ENCODE assay signal across 8 cellular contexts in the genomic region with DNA sequence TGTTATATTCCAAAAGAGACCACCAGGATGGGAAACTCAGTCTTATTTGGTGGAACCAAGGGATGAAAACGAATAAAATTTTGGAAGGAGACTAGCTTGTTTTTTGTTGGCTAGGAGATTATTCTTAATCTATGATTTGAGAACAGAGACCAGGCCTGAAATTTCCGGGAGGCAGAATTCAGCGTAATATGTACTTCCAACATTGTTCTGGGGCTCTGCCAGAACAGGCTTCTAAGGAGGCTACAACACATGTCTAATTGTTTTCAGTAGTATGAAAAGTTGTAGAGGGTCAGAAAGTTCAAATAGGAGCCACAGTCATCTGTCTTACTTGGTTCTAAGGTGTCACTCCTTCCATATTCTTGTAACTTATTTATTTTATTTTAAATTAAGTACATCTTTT. TPM values are rescaled to one million over a fixed set of nuclear protein-coding genes. Genes with fewer than 3 reads are reported as not detected.
DNase-seq lines count a peak whose midpoint lies in the region; ATAC-seq, FAIRE-seq and TF ChIP-seq lines count a peak whose summit lies in the region.

No MANE protein-coding gene starts in this region.

- H2AFZ ChIP-seq in HepG2 (ENCODE audit: low read length): no peak overlapping the region

- intact Hi-C loops in left ventricle myocardium inferior (cut with micrococcal nuclease): no loop called here
- intact Hi-C loops in Right ventricle myocardium inferior (cut with DNase I): loop anchor here (2.0 kb wide), 1 partner anchor 135 kb away; no protein-coding TSS in a partner anchor
- intact Hi-C loops in HepG2 (cut with micrococcal nuclease; ENCODE audit: unreplicated experiment): loop anchor here (5.0 kb wide), 1 partner anchor 135 kb away; no protein-coding TSS in a partner anchor

- H3K27me3 Mint-ChIP-seq in type B pancreatic cell: no peaks in the 10 kb centered on the region

- TF ChIP-seq EP300 in HepG2 (IDR thresholded peaks at IDR 0.05; ENCODE audit: low read depth in 2 of 2, low read length in 2 of 2) (no peak), HepG2 (CRISPR knock-in tag; IDR thresholded peaks at IDR 0.05; ENCODE audit: borderline replicate concordance) (no peak)

- no peaks in the 10 kb centered on the region for H3K9me3 ChIP-seq in left ventricle myocardium inferior (replicated peaks)
- no peaks in the 10 kb centered on the region for H3K9me3 ChIP-seq in adipocyte (ENCODE audit: control insufficient read depth, low read length)
- no peaks in the 10 kb centered on the region for H3K9me3 ChIP-seq in HepG2 (ENCODE audit: low read length)

- CTCF ChIA-PET in HepG2 (lab: Yijun Ruan, JAX; ENCODE audit: low intra/inter-chr PET ratio, low total read pairs): no interaction called here

- DNase-seq in left ventricle myocardium inferior (no peak), Right ventricle myocardium inferior (ENCODE audit: missing footprints) (no peak), adipocyte (ENCODE audit: low read depth) (peak; percentile 21), HepG2 (ENCODE audit: low spot score) (no peak), type B pancreatic cell (ENCODE audit: extremely low spot score, unreplicated experiment) (no peak), GM12892 (ENCODE audit: insufficient read length) (no peak), cerebellum (ENCODE audit: low spot score) (no peak), anterior cingulate cortex (lab: John Stamatoyannopoulos, UW) (no peak)

- FAIRE-seq in HepG2 (lab: Jason Lieb, UNC) (no peak), GM12892 (lab: Jason Lieb, UNC) (no peak)

- H3K4me3 Mint-ChIP-seq in type B pancreatic cell: peak overlapping the region; percentile 99

- BruUV-seq in HepG2 (replicated peaks; lab: Mats Ljungman, UMichigan): no TSS peak

- H3K4me1 ChIP-seq in left ventricle myocardium inferior (peaks cover 33% of the 10 kb centered on the region), adipocyte (ENCODE audit: control insufficient read depth, insufficient read depth, low read length) (peaks cover 36% of the 10 kb centered on the region), HepG2 (ENCODE audit: insufficient read depth, low read length) (peaks cover 32% of the 10 kb centered on the region)

- peak overlapping the region; percentile 98 for H3K27ac Mint-ChIP-seq in type B pancreatic cell

- H3K27me3 ChIP-seq in left ventricle myocardium inferior (ENCODE audit: low read depth): no peaks in the 10 kb centered on the region
- H3K27me3 ChIP-seq in adipocyte (replicated peaks; ENCODE audit: control insufficient read depth, insufficient read depth, low read length): no peaks in the 10 kb centered on the region
- no peaks in the 10 kb centered on the region; a peak in 1 of 5 replicates for H3K27me3 ChIP-seq in HepG2 (ENCODE audit: control insufficient read depth in 1 of 2, insufficient read depth in 2 of 2, low read length in 2 of 2)

- H3K4me3 ChIP-seq in left ventricle myocardium inferior (peak overlapping the region; percentile 95), adipocyte (ENCODE audit: low read length) (peak overlapping the region; percentile 96), HepG2 (replicated peaks in 1 of 3; ENCODE audit: insufficient read depth in 1 of 3, low read depth in 2 of 3, low read length in 3 of 3) (peak overlapping the region; percentile 66 to 96 (median 90))

- no peak for ATAC-seq in Right ventricle myocardium inferior
- ATAC-seq in HepG2: no peak

- peaks cover 33% of the 10 kb centered on the region for H4K20me1 ChIP-seq in HepG2 (ENCODE audit: insufficient read depth, low read length)

- WGBS in HepG2 (ENCODE audit: low lambda C conversion rate): 7% methylated on average over 3 of the region's 3 CpGs

- TF ChIP-seq RAD21 in HepG2 (CRISPR knock-in tag; IDR thresholded peaks at IDR 0.05): no peak

- H3K79me2 ChIP-seq in HepG2 (ENCODE audit: insufficient read depth, low read length): peaks cover 70% of the 10 kb centered on the region

- peak overlapping the region; percentile 95 for H3K4me2 ChIP-seq in HepG2 (ENCODE audit: low read depth, low read length)

- no peaks in the 10 kb centered on the region for H3K9me3 Mint-ChIP-seq in type B pancreatic cell

- TF ChIP-seq POLR2A in HepG2 (IDR thresholded peaks at IDR 0.05; ENCODE audit: insufficient read depth in 1 of 2, low read depth in 2 of 2, low read length in 2 of 2) (no peak), GM12892 (IDR thresholded peaks at IDR 0.05; ENCODE audit: low read depth, low read length) (no peak)

- H3K27ac ChIP-seq in left ventricle myocardium inferior (replicated peaks): peak overlapping the region; percentile 90
- peak overlapping the region; percentile 91 for H3K27ac ChIP-seq in HepG2 (ENCODE audit: extremely low read length, insufficient read depth, low read length)

- peaks cover 28% of the 10 kb centered on the region for H3K36me3 Mint-ChIP-seq in type B pancreatic cell

- peaks cover 31% of the 10 kb centered on the region for H3K36me3 ChIP-seq in left ventricle myocardium inferior
- peaks cover 31% of the 10 kb centered on the region for H3K36me3 ChIP-seq in adipocyte (ENCODE audit: control insufficient read depth, insufficient read depth, low read length, severe bottlenecking)
- peaks cover 14 to 28% of the 10 kb centered on the region in 2 experiments for H3K36me3 ChIP-seq in HepG2 (replicated peaks in 1 of 2; ENCODE audit: control insufficient read depth in 1 of 2, insufficient read depth in 2 of 2, low read length in 2 of 2)

- peak overlapping the region; percentile 97 for H3K9ac ChIP-seq in adipocyte (ENCODE audit: low read length)
- H3K9ac ChIP-seq in HepG2 (ENCODE audit: insufficient read depth, low read depth, low read length): peak overlapping the region; percentile 97

- H3K4me1 Mint-ChIP-seq in type B pancreatic cell (ENCODE audit: unreplicated experiment): peaks cover 15% of the 10 kb centered on the region

- POLR2A ChIA-PET in HepG2 (lab: Yijun Ruan, JAX): no interaction called here

- TF ChIP-seq CTCF in left ventricle myocardium inferior (IDR thresholded peaks at IDR 0.05; ENCODE audit: borderline replicate concordance): no peak
- TF ChIP-seq CTCF in HepG2 (CRISPR knock-in tag; IDR thresholded peaks at IDR 0.05): no peak
- peak; percentile 47 for TF ChIP-seq CTCF in type B pancreatic cell (conservative IDR thresholded peaks at IDR 0.05)

- in situ Hi-C loops in HepG2 (cut with HindIII; ENCODE audit: extremely low pct_ligation_motif_present, low pct_unique_long_range_greater_than_20kb): no loop called here

RNA-seq across cellular contexts. Expression of gene DDX21, which starts 1.7 kb away (rescaled TPM):
- total RNA-seq in left ventricle myocardium inferior: 21.9 TPM
- total RNA-seq in Right ventricle myocardium inferior: 19.6 TPM
- 147 and 243 TPM in 2 replicates for total RNA-seq in HepG2 (2016; rRNA removed; fragmentation: Illumina TruSeq; extraction: Trizol)
- 18.5 and 21.4 TPM in 2 replicates for total RNA-seq in HepG2 (2016; cell fraction: cytosol; rRNA removed; fragmentation: Illumina TruSeq; extraction: Trizol; ENCODE audit: low read depth)
- 150 and 235 TPM in 2 replicates for total RNA-seq in HepG2 (2016; cell fraction: insoluble cytoplasmic fraction; rRNA removed; fragmentation: Illumina TruSeq; extraction: Trizol)
- total RNA-seq in HepG2 (2016; cell fraction: membrane; rRNA removed; fragmentation: Illumina TruSeq; extraction: Trizol): 41.7 and 49.4 TPM in 2 replicates
- total RNA-seq in HepG2 (2016; cell fraction: nucleus; rRNA removed; fragmentation: Illumina TruSeq; extraction: Trizol): 84.4 and 87.8 TPM in 2 replicates
- polyA plus RNA-seq in HepG2 (2011; rRNA removed): 44.6 and 52.5 TPM in 2 replicates
- 26.0 and 44.8 TPM in 2 replicates for polyA plus RNA-seq in HepG2 (2011; cell fraction: cytosol; rRNA removed)
- 12.2 and 19.6 TPM in 2 replicates for polyA plus RNA-seq in HepG2 (2011; cell fraction: nucleus; rRNA removed)
- polyA plus RNA-seq in HepG2 (2012): 81.8 and 92.3 TPM in 2 replicates
- 3.2 and 3.7 TPM in 2 replicates for polyA plus RNA-seq in HepG2 (2016; cell fraction: cytosol; fragmentation: Illumina TruSeq; extraction: Trizol; ENCODE audit: low read depth)
- polyA plus RNA-seq in HepG2 (2016; cell fraction: insoluble cytoplasmic fraction; fragmentation: Illumina TruSeq; extraction: Trizol; ENCODE audit: low read depth): 164 and 173 TPM in 2 replicates
- 12.7 and 16.7 TPM in 2 replicates for polyA plus RNA-seq in HepG2 (2016; cell fraction: membrane; fragmentation: Illumina TruSeq; extraction: Trizol; ENCODE audit: low read depth)
- polyA plus RNA-seq in HepG2 (2016; cell fraction: nucleus; fragmentation: Illumina TruSeq; extraction: Trizol; ENCODE audit: insufficient read depth, low read depth): 79.6 and 82.3 TPM in 2 replicates
- polyA minus RNA-seq in HepG2 (2011; rRNA and poly(A)+ RNA removed; ENCODE audit: low replicate concordance): 27.9 and 56.7 TPM in 2 replicates
- polyA minus RNA-seq in HepG2 (2011; cell fraction: cytosol; rRNA and poly(A)+ RNA removed): 59.1 and 64.1 TPM in 2 replicates
- polyA minus RNA-seq in HepG2 (2011; cell fraction: nucleus; rRNA and poly(A)+ RNA removed): 33.7 and 45.9 TPM in 2 replicates
- 53.2 and 57.5 TPM in 2 replicates for total RNA-seq in type B pancreatic cell (ENCODE audit: low replicate concordance)
- polyA plus RNA-seq in GM12892 (2012; ENCODE audit: missing spikeins): 64.4 TPM
- total RNA-seq in cerebellum: 26.9 TPM

RNA-seq across cellular contexts. Expression of gene KIFBP, which starts 30.9 kb away (rescaled TPM):
- total RNA-seq in left ventricle myocardium inferior (51.2 TPM), Right ventricle myocardium inferior (52.2 TPM), HepG2 (2016; rRNA removed; fragmentation: Illumina TruSeq; extraction: Trizol) (21.9 and 29.9 TPM in 2 replicates), type B pancreatic cell (ENCODE audit: low replicate concordance) (24.2 and 26.9 TPM in 2 replicates), cerebellum (34.3 TPM)
- 2.1 and 3.2 TPM in 2 replicates for total RNA-seq in HepG2 (2016; cell fraction: cytosol; rRNA removed; fragmentation: Illumina TruSeq; extraction: Trizol; ENCODE audit: low read depth)
- total RNA-seq in HepG2 (2016; cell fraction: insoluble cytoplasmic fraction; rRNA removed; fragmentation: Illumina TruSeq; extraction: Trizol): 22.5 and 30.2 TPM in 2 replicates
- 5.7 and 6.6 TPM in 2 replicates for total RNA-seq in HepG2 (2016; cell fraction: membrane; rRNA removed; fragmentation: Illumina TruSeq; extraction: Trizol)
- total RNA-seq in HepG2 (2016; cell fraction: nucleus; rRNA removed; fragmentation: Illumina TruSeq; extraction: Trizol): 14.0 and 14.4 TPM in 2 replicates
- 10.3 and 13.0 TPM in 2 replicates for polyA plus RNA-seq in HepG2 (2011; rRNA removed)
- 6.1 and 10.0 TPM in 2 replicates for polyA plus RNA-seq in HepG2 (2011; cell fraction: cytosol; rRNA removed)
- polyA plus RNA-seq in HepG2 (2011; cell fraction: nucleus; rRNA removed): 8.3 and 8.5 TPM in 2 replicates
- 11.3 and 12.4 TPM in 2 replicates for polyA plus RNA-seq in HepG2 (2012)
- polyA plus RNA-seq in HepG2 (2016; cell fraction: cytosol; fragmentation: Illumina TruSeq; extraction: Trizol; ENCODE audit: low read depth): 1.2 and 1.3 TPM in 2 replicates
- polyA plus RNA-seq in HepG2 (2016; cell fraction: insoluble cytoplasmic fraction; fragmentation: Illumina TruSeq; extraction: Trizol; ENCODE audit: low read depth): 28.3 and 31.0 TPM in 2 replicates
- polyA plus RNA-seq in HepG2 (2016; cell fraction: membrane; fragmentation: Illumina TruSeq; extraction: Trizol; ENCODE audit: low read depth): 2.6 and 3.7 TPM in 2 replicates
- 18.9 and 22.7 TPM in 2 replicates for polyA plus RNA-seq in HepG2 (2016; cell fraction: nucleus; fragmentation: Illumina TruSeq; extraction: Trizol; ENCODE audit: insufficient read depth, low read depth)
- polyA minus RNA-seq in HepG2 (2011; rRNA and poly(A)+ RNA removed; ENCODE audit: low replicate concordance): 4.7 and 10.6 TPM in 2 replicates
- 10.0 and 13.3 TPM in 2 replicates for polyA minus RNA-seq in HepG2 (2011; cell fraction: cytosol; rRNA and poly(A)+ RNA removed)
- polyA minus RNA-seq in HepG2 (2011; cell fraction: nucleus; rRNA and poly(A)+ RNA removed): 13.7 and 14.5 TPM in 2 replicates
- 12.5 TPM for polyA plus RNA-seq in GM12892 (2012; ENCODE audit: missing spikeins)

RNA-seq across cellular contexts. Expression of gene DDX50, which starts 56.5 kb away (rescaled TPM):
- total RNA-seq in left ventricle myocardium inferior (20.2 TPM), Right ventricle myocardium inferior (21.5 TPM), HepG2 (2016; rRNA removed; fragmentation: Illumina TruSeq; extraction: Trizol) (38.2 and 56.3 TPM in 2 replicates), type B pancreatic cell (ENCODE audit: low replicate concordance) (28.7 and 44.2 TPM in 2 replicates), cerebellum (32.3 TPM)
- total RNA-seq in HepG2 (2016; cell fraction: cytosol; rRNA removed; fragmentation: Illumina TruSeq; extraction: Trizol; ENCODE audit: low read depth): 16.6 and 20.4 TPM in 2 replicates
- total RNA-seq in HepG2 (2016; cell fraction: insoluble cytoplasmic fraction; rRNA removed; fragmentation: Illumina TruSeq; extraction: Trizol): 37.0 and 56.8 TPM in 2 replicates
- 24.5 and 27.0 TPM in 2 replicates for total RNA-seq in HepG2 (2016; cell fraction: membrane; rRNA removed; fragmentation: Illumina TruSeq; extraction: Trizol)
- 22.3 and 24.6 TPM in 2 replicates for total RNA-seq in HepG2 (2016; cell fraction: nucleus; rRNA removed; fragmentation: Illumina TruSeq; extraction: Trizol)
- 15.6 and 19.0 TPM in 2 replicates for polyA plus RNA-seq in HepG2 (2011; rRNA removed)
- 12.3 and 16.8 TPM in 2 replicates for polyA plus RNA-seq in HepG2 (2011; cell fraction: cytosol; rRNA removed)
- polyA plus RNA-seq in HepG2 (2011; cell fraction: nucleus; rRNA removed): 4.8 and 6.0 TPM in 2 replicates
- polyA plus RNA-seq in HepG2 (2012): 20.8 and 24.9 TPM in 2 replicates
- 6.2 and 7.1 TPM in 2 replicates for polyA plus RNA-seq in HepG2 (2016; cell fraction: cytosol; fragmentation: Illumina TruSeq; extraction: Trizol; ENCODE audit: low read depth)
- polyA plus RNA-seq in HepG2 (2016; cell fraction: insoluble cytoplasmic fraction; fragmentation: Illumina TruSeq; extraction: Trizol; ENCODE audit: low read depth): 36.2 and 40.9 TPM in 2 replicates
- 11.5 and 13.8 TPM in 2 replicates for polyA plus RNA-seq in HepG2 (2016; cell fraction: membrane; fragmentation: Illumina TruSeq; extraction: Trizol; ENCODE audit: low read depth)
- 18.0 and 19.8 TPM in 2 replicates for polyA plus RNA-seq in HepG2 (2016; cell fraction: nucleus; fragmentation: Illumina TruSeq; extraction: Trizol; ENCODE audit: insufficient read depth, low read depth)
- 10.3 and 11.2 TPM in 2 replicates for polyA minus RNA-seq in HepG2 (2011; rRNA and poly(A)+ RNA removed; ENCODE audit: low replicate concordance)
- 14.9 and 18.9 TPM in 2 replicates for polyA minus RNA-seq in HepG2 (2011; cell fraction: cytosol; rRNA and poly(A)+ RNA removed)
- 13.7 and 14.5 TPM in 2 replicates for polyA minus RNA-seq in HepG2 (2011; cell fraction: nucleus; rRNA and poly(A)+ RNA removed)
- 41.6 TPM for polyA plus RNA-seq in GM12892 (2012; ENCODE audit: missing spikeins)
